In genomic region chr2:43221660-43222471, GRCh38 we compare ENCODE assay signal across 1 cellular context.
TF ChIP-seq lines count a peak whose summit lies in the region.

No MANE protein-coding gene starts in this region.

TF ChIP-seq in HEK293, 187 proteins besides CTCF, POLR2A, EP300 and RAD21 (continued from another document):
- TF ChIP-seq ZNF37A (tag by site-specific recombination; IDR thresholded peaks at IDR 0.05) = no peak
- no peak for TF ChIP-seq ZNF266 (tag by site-specific recombination; IDR thresholded peaks at IDR 0.05; ENCODE audit: low read depth)
- TF ChIP-seq ZXDB (tag by site-specific recombination; IDR thresholded peaks at IDR 0.05) = peak; percentile 51; the same call in 1 of the 2 replicates
- TF ChIP-seq KLF7 (tag by site-specific recombination; IDR thresholded peaks at IDR 0.05; ENCODE audit: borderline replicate concordance) = peak; percentile 46; the same call in 1 of the 2 replicates
- TF ChIP-seq ZBTB17 (tag by site-specific recombination; IDR thresholded peaks at IDR 0.05) = peak; percentile 99
- TF ChIP-seq ZFP69B (tag by site-specific recombination; IDR thresholded peaks at IDR 0.05) = 0 out of 2 replicates have a peak, but pooled peaks have one; percentile 41
- TF ChIP-seq ZNF341 (tag by site-specific recombination; IDR thresholded peaks at IDR 0.05; ENCODE audit: low read depth) = peak; percentile 46; the same call in 1 of the 2 replicates
- no peak for TF ChIP-seq YY2 (tag by site-specific recombination; IDR thresholded peaks at IDR 0.05)
- no peak for TF ChIP-seq ZNF449 (tag by site-specific recombination; IDR thresholded peaks at IDR 0.05)
- TF ChIP-seq ZNF501 (tag by site-specific recombination; IDR thresholded peaks at IDR 0.05) = 0 out of 2 replicates have a peak, but pooled peaks have one; percentile 31
- peak; percentile 93 for TF ChIP-seq KLF16 (tag by site-specific recombination; IDR thresholded peaks at IDR 0.05)
- TF ChIP-seq ZNF776 (tag by site-specific recombination; IDR thresholded peaks at IDR 0.05; ENCODE audit: borderline replicate concordance) = no peak
- TF ChIP-seq ZNF366 (tag by site-specific recombination; conservative IDR thresholded peaks at IDR 0.05) = peak; percentile 53; the same call in 1 of the 2 replicates
- TF ChIP-seq SP3 (tag by site-specific recombination; IDR thresholded peaks at IDR 0.05) = peak; percentile 73
- 0 out of 2 replicates have a peak, but pooled peaks have one; percentile 24 for TF ChIP-seq ZNF2 (tag by site-specific recombination; IDR thresholded peaks at IDR 0.05)
- TF ChIP-seq KLF9 (tag by site-specific recombination; IDR thresholded peaks at IDR 0.05; ENCODE audit: low read depth) = peak; percentile 97
- TF ChIP-seq ZEB2 (tag by site-specific recombination; IDR thresholded peaks at IDR 0.05) = peak; percentile 37; the same call in 1 of the 2 replicates
- TF ChIP-seq ZNF580 (tag by site-specific recombination; IDR thresholded peaks at IDR 0.05) = peak; percentile 26; the same call in 1 of the 2 replicates
- peak; percentile 89 for TF ChIP-seq KLF8 (tag by site-specific recombination; IDR thresholded peaks at IDR 0.05)
- peak; percentile 97 for TF ChIP-seq ZNF362 (tag by site-specific recombination; IDR thresholded peaks at IDR 0.05)
- TF ChIP-seq SP7 (tag by site-specific recombination; IDR thresholded peaks at IDR 0.05) = peak; percentile 20; the same call in 1 of the 2 replicates
- TF ChIP-seq IKZF3 (tag by site-specific recombination; IDR thresholded peaks at IDR 0.05) = peak; percentile 77
- TF ChIP-seq ZNF423 (tag by site-specific recombination; IDR thresholded peaks at IDR 0.05) = no peak
- TF ChIP-seq ZBTB11 (tag by site-specific recombination; conservative IDR thresholded peaks at IDR 0.05; ENCODE audit: low read depth) = 0 out of 2 replicates have a peak, but pooled peaks have one; percentile 24
- TF ChIP-seq PATZ1 (tag by site-specific recombination; IDR thresholded peaks at IDR 0.05) = 0 out of 2 replicates have a peak, but pooled peaks have one; percentile 17
